8 cellular contexts compared by ENCODE assay signal in the genomic region with DNA sequence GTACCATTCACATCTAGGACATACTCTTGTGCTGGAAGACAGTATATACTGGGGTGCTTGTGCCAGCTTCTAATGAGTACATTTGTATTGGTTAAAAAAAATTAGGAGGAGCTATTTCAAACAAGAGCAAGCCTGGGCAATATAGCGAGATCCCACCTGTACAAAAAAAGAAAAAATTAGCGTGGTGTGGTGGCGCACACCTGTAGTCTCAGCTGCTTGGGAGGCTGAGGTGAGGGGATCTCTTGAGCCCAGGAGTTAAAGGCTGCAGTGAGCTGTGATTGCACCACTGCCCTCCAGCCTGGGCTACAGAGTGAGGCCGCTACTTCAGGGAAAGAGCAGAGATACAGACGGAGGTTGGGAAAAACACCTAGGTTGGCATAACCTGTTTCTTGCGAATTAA. TPM values are rescaled to one million over a fixed set of nuclear protein-coding genes. Genes with fewer than 3 reads are reported as not detected.
DNase-seq lines count a peak whose midpoint lies in the region; ATAC-seq and TF ChIP-seq lines count a peak whose summit lies in the region.

No MANE protein-coding gene starts in this region.

- no peaks in the 10 kb centered on the region for H3K9me2 ChIP-seq in PC-9 (ENCODE audit: insufficient read depth)

- H3K4me1 Mint-ChIP-seq in Calu3 (ENCODE audit: low read depth, unreplicated experiment) = peaks cover 43% of the 10 kb centered on the region
- peaks cover 12% of the 10 kb centered on the region for H3K4me1 Mint-ChIP-seq in osteocyte (ENCODE audit: unreplicated experiment)

- H3K27me3 Mint-ChIP-seq in Calu3 (ENCODE audit: unreplicated experiment) (no peaks in the 10 kb centered on the region), osteocyte (ENCODE audit: unreplicated experiment) (no peaks in the 10 kb centered on the region)

- H3K4me1 ChIP-seq in PC-9 (replicated peaks; ENCODE audit: insufficient read depth) = peaks cover 29% of the 10 kb centered on the region

- BruUV-seq in Calu3 (replicated peaks; lab: Mats Ljungman, UMichigan) (TSS peak; percentile 34), PC-9 (replicated peaks; lab: Mats Ljungman, UMichigan) (TSS peak; percentile 51)

- no peak overlapping the region for H2AFZ ChIP-seq in PC-9

- no peak overlapping the region for H3K27ac ChIP-seq in PC-9

- H3K36me3 Mint-ChIP-seq in Calu3 (ENCODE audit: insufficient read depth, unreplicated experiment) = peaks cover 33% of the 10 kb centered on the region
- peaks cover 2% of the 10 kb centered on the region for H3K36me3 Mint-ChIP-seq in osteocyte (ENCODE audit: unreplicated experiment)

- peak overlapping the region; percentile 80 for H3K4me2 ChIP-seq in PC-9

- no peaks in the 10 kb centered on the region for H3K27me3 ChIP-seq in PC-9 (ENCODE audit: insufficient read depth, low read depth)

- H3K4me3 ChIP-seq in PC-9 (peak overlapping the region; percentile 95), epithelial cell of proximal tubule (ENCODE audit: low read depth, low read length) (peak overlapping the region; percentile 92)

- H3K36me3 ChIP-seq in PC-9 (ENCODE audit: low read depth) = no peaks in the 10 kb centered on the region

- H3K9me3 ChIP-seq in PC-9 (ENCODE audit: insufficient read depth, low read depth) = no peaks in the 10 kb centered on the region

- no peaks in the 10 kb centered on the region for H4K20me1 ChIP-seq in PC-9 (ENCODE audit: insufficient read depth)

- H3K4me3 Mint-ChIP-seq in Calu3 (ENCODE audit: low read depth, unreplicated experiment) = peak overlapping the region; percentile 93
- H3K4me3 Mint-ChIP-seq in osteocyte (ENCODE audit: unreplicated experiment) = peak overlapping the region; percentile 91

- no peak for TF ChIP-seq CTCF in Calu3 (IDR thresholded peaks at IDR 0.05; ENCODE audit: unreplicated experiment)
- TF ChIP-seq CTCF in PC-9 (conservative IDR thresholded peaks at IDR 0.05) = no peak
- no peak for TF ChIP-seq CTCF in epithelial cell of proximal tubule (conservative IDR thresholded peaks at IDR 0.05; ENCODE audit: low read depth, low read length)
- TF ChIP-seq CTCF in osteocyte (IDR thresholded peaks at IDR 0.05) = no peak

- ATAC-seq in GM18498 (IDR thresholded peaks at IDR 0.05; ENCODE audit: unreplicated experiment) (no peak), GM21717 (IDR thresholded peaks at IDR 0.05; ENCODE audit: unreplicated experiment) (no peak)

- H3K27ac Mint-ChIP-seq in Calu3 (ENCODE audit: unreplicated experiment) = peak overlapping the region; percentile 56
- H3K27ac Mint-ChIP-seq in osteocyte (ENCODE audit: unreplicated experiment) = peak overlapping the region; percentile 75

- intact Hi-C loops in Calu3 (cut with micrococcal nuclease; ENCODE audit: unreplicated experiment) = loop anchor here (2.0 to 5.0 kb wide), 4 partner anchors 24 to 115 kb away; no protein-coding TSS in a partner anchor
- intact Hi-C loops in PC-9 (cut with micrococcal nuclease; ENCODE audit: unreplicated experiment) = loop anchor here (5.0 kb wide), 1 partner anchor 150 kb away; a partner anchor contains a TSS

- POLR2A ChIA-PET in PC-9 (lab: Charles Lee; ENCODE audit: unreplicated experiment) = no interaction called here

- H3K9me3 Mint-ChIP-seq in Calu3 (ENCODE audit: low read depth, unreplicated experiment) = no peaks in the 10 kb centered on the region
- H3K9me3 Mint-ChIP-seq in osteocyte (ENCODE audit: unreplicated experiment) = no peaks in the 10 kb centered on the region

- H3F3A ChIP-seq in PC-9 (ENCODE audit: insufficient read depth, low read depth) = no peaks in the 10 kb centered on the region

- DNase-seq in Calu3 (no peak), PC-9 (no peak), epithelial cell of proximal tubule (ENCODE audit: low read depth) (no peak), osteocyte (ENCODE audit: extremely low spot score, unreplicated experiment) (no peak), OCI-M1 (lab: John Stamatoyannopoulos, UW) (no peak)
- DNase-seq in activated CD4-positive, alpha-beta T cell treated with anti-CD3 and anti-CD28 coated beads, Interleukin-2, amount 50 U/mL, for 1 hour = no peak

- CTCF ChIA-PET in Calu3 (lab: Charles Lee) (no interaction called here), PC-9 (lab: Charles Lee) (no interaction called here)

- H3K79me2 ChIP-seq in PC-9 (ENCODE audit: low read depth) = peaks cover 50% of the 10 kb centered on the region

RNA-seq across cellular contexts. Expression of a gene that starts 1.2 kb away (rescaled TPM):
- total RNA-seq in Calu3 (2022) = 67.3 and 69.5 TPM in 2 replicates
- total RNA-seq in PC-9 (2021) = 47.3 and 71.5 TPM in 2 replicates
- 8.4 and 12.9 TPM in 2 replicates for total RNA-seq in epithelial cell of proximal tubule
- 26.3 and 31.4 TPM in 2 replicates for total RNA-seq in osteocyte
